In the genomic region with DNA sequence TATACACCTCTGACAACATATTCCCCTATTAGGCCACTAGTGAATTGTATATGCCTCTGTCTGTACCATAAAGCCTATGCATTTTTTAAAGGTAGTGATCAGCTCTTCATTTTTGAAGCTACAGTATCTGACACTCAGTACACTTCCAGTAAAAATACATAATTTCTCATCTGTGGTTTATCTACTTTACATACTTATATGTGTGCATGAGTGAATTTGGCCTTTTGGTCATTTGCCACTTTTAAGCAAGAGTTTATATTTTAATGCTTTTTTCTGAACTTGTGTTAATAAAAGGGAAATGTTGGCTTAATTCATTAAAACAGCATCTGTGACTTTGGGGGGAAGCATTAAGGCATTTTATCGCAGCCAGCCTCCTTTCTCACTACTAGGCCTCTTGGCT, we compare ENCODE assay signal across 18 cellular contexts. TPM values are rescaled to one million over a fixed set of nuclear protein-coding genes. Genes with fewer than 3 reads are reported as not detected.
A peak's percentile ranks its signal among the peaks of the same experiment; 100 is the strongest.
DNase-seq lines count a peak whose midpoint lies in the region; ATAC-seq and FAIRE-seq lines count a peak whose summit lies in the region.
"Had no signal": no experiment of that assay in that cellular context is flagged by ENCODE, and none has a peak within 500 bp of the region (broad histone marks: within the 10 kb centered on the region; RNA-seq: fewer than 3 reads in every experiment).

No MANE protein-coding gene starts in this region.

- H3K9me3 Mint-ChIP-seq in T-helper 2 cell treated with Interferon-gamma antibody and Interleukin-4, amounts not matched to agents 5 μg/mL and 100 μg/mL, for 36 hours = no peaks in the 10 kb centered on the region
- no peaks in the 10 kb centered on the region for H3K9me3 Mint-ChIP-seq in activated CD4-positive, alpha-beta memory T cell treated with anti-CD3 and anti-CD28 coated beads for 36 hours
- no peaks in the 10 kb centered on the region for H3K9me3 Mint-ChIP-seq in naive thymus-derived CD8-positive, alpha-beta T cell
- H3K9me3 Mint-ChIP-seq: CD14-positive monocyte had no signal

- H3K27ac Mint-ChIP-seq in T-helper 2 cell treated with Interferon-gamma antibody and Interleukin-4, amounts not matched to agents 5 μg/mL and 100 μg/mL, for 36 hours = peak overlapping the region; percentile 84
- peak overlapping the region; percentile 74 for H3K27ac Mint-ChIP-seq in activated CD4-positive, alpha-beta memory T cell treated with anti-CD3 and anti-CD28 coated beads for 36 hours
- peak overlapping the region in 7 of 10 donors; percentile 7 to 84 (median 33) for H3K27ac Mint-ChIP-seq in naive thymus-derived CD8-positive, alpha-beta T cell

- 67 to 91% (median 90%) methylated on average over 1 of the region's 1 CpG for WGBS in small intestine, 3 donors

- H3K27ac ChIP-seq in small intestine (ENCODE audit: low read depth in 1 of 2, low read length in 1 of 2) = no peak overlapping the region
- H3K27ac ChIP-seq: colonic mucosa had no signal

- no peaks in the 10 kb centered on the region for H3K27me3 ChIP-seq in small intestine (ENCODE audit: control insufficient read depth in 2 of 2, insufficient read depth in 2 of 2, low read length in 2 of 2)
- H3K27me3 ChIP-seq: colonic mucosa had no signal

- intact Hi-C loops in activated CD4-positive, alpha-beta memory T cell treated with anti-CD3 and anti-CD28 coated beads for 36 hours (cut with micrococcal nuclease) = no loop called here
- intact Hi-C loops in left colon (cut with DNase I, micrococcal nuclease) = no loop called here

- H3K4me1 ChIP-seq in small intestine (ENCODE audit: control insufficient read depth in 2 of 2, insufficient read depth in 1 of 2, low read depth in 1 of 2, low read length in 1 of 2) = peaks cover 0 to 4% of the 10 kb centered on the region in 2 donors
- H3K4me1 ChIP-seq: colonic mucosa had no signal

- peaks cover 58% of the 10 kb centered on the region for H3K4me1 Mint-ChIP-seq in T-helper 2 cell treated with Interferon-gamma antibody and Interleukin-4, amounts not matched to agents 5 μg/mL and 100 μg/mL, for 36 hours (ENCODE audit: low read depth)
- H3K4me1 Mint-ChIP-seq in activated CD4-positive, alpha-beta memory T cell treated with anti-CD3 and anti-CD28 coated beads for 36 hours (ENCODE audit: low read depth) = peaks cover 54% of the 10 kb centered on the region
- H3K4me1 Mint-ChIP-seq in naive thymus-derived CD8-positive, alpha-beta T cell = peaks cover 21 to 56% (median 44%) of the 10 kb centered on the region in 4 donors

- H3K9me3 ChIP-seq in small intestine (ENCODE audit: control insufficient read depth, low read depth) = no peaks in the 10 kb centered on the region
- H3K9me3 ChIP-seq: colonic mucosa had no signal

- H3K27me3 Mint-ChIP-seq in T-helper 2 cell treated with Interferon-gamma antibody and Interleukin-4, amounts not matched to agents 5 μg/mL and 100 μg/mL, for 36 hours (ENCODE audit: low read depth) = no peaks in the 10 kb centered on the region
- no peaks in the 10 kb centered on the region for H3K27me3 Mint-ChIP-seq in activated CD4-positive, alpha-beta memory T cell treated with anti-CD3 and anti-CD28 coated beads for 36 hours
- no peaks in the 10 kb centered on the region for H3K27me3 Mint-ChIP-seq in naive thymus-derived CD8-positive, alpha-beta T cell

- no peaks in the 10 kb centered on the region for H3K36me3 ChIP-seq in small intestine (ENCODE audit: control insufficient read depth in 2 of 2, insufficient read depth in 2 of 2, low read length in 2 of 2)
- H3K36me3 ChIP-seq: colonic mucosa had no signal

- H3K36me3 Mint-ChIP-seq in T-helper 2 cell treated with Interferon-gamma antibody and Interleukin-4, amounts not matched to agents 5 μg/mL and 100 μg/mL, for 36 hours (ENCODE audit: low read depth) = peaks cover 44% of the 10 kb centered on the region
- peaks cover 38% of the 10 kb centered on the region for H3K36me3 Mint-ChIP-seq in activated CD4-positive, alpha-beta memory T cell treated with anti-CD3 and anti-CD28 coated beads for 36 hours
- H3K36me3 Mint-ChIP-seq in naive thymus-derived CD8-positive, alpha-beta T cell = peaks cover 0 to 47% (median 18%) of the 10 kb centered on the region in 3 donors

- CTCF ChIA-PET in activated CD4-positive, alpha-beta memory T cell treated with anti-CD3 and anti-CD28 coated beads for 36 hours (lab: Charles Lee) = no interaction called here

- peak overlapping the region; percentile 74 for H3K4me3 Mint-ChIP-seq in T-helper 2 cell treated with Interferon-gamma antibody and Interleukin-4, amounts not matched to agents 5 μg/mL and 100 μg/mL, for 36 hours
- H3K4me3 Mint-ChIP-seq in activated CD4-positive, alpha-beta memory T cell treated with anti-CD3 and anti-CD28 coated beads for 36 hours = no peak overlapping the region
- no peak overlapping the region for H3K4me3 Mint-ChIP-seq in naive thymus-derived CD8-positive, alpha-beta T cell
- H3K4me3 Mint-ChIP-seq: CD14-positive monocyte had no signal

- FAIRE-seq in GM18507 (lab: Jason Lieb, UNC) = peak; percentile 72
- no peak for FAIRE-seq in small intestine (lab: Jason Lieb, UNC)
- FAIRE-seq: A204.1, frontal cortex had no signal

- no peak for DNase-seq in T-helper 2 cell treated with Interferon-gamma antibody and Interleukin-4, amounts not matched to agents 5 μg/mL and 100 μg/mL, for 36 hours (ENCODE audit: low spot score)
- DNase-seq in T-helper 2 cell = no peak
- DNase-seq in GM18507 (ENCODE audit: extremely low spot score, insufficient read length, low read depth) = no peak
- DNase-seq in activated CD4-positive, alpha-beta memory T cell treated with anti-CD3 and anti-CD28 coated beads for 36 hours = no peak
- no peak for DNase-seq in naive thymus-derived CD8-positive, alpha-beta T cell
- DNase-seq in small intestine = no peak
- no peak for DNase-seq in left colon
- DNase-seq: colonic mucosa; left ventricle myocardium superior; NCI-H1694 treated with DMSO at 0.1 percent for 48 hours; NCI-H446 treated with DMSO at 0.1 percent for 48 hours; posterior cingulate gyrus; stimulated activated CD4-positive, alpha-beta T cell treated with anti-CD3 and anti-CD28 coated beads, Interleukin-12 subunit alpha, Interleukin-12 subunit beta, amount 100 ng/mL, for 4 hours had no signal

- no peak overlapping the region for H3K4me3 ChIP-seq in small intestine (ENCODE audit: low read depth in 1 of 2, low read length in 2 of 2)
- H3K4me3 ChIP-seq: colonic mucosa had no signal

- ATAC-seq in naive thymus-derived CD8-positive, alpha-beta T cell = no peak
- ATAC-seq in left colon (no peak), GM19023 (IDR thresholded peaks at IDR 0.05; ENCODE audit: unreplicated experiment) (no peak)

- POLR2A ChIA-PET in activated CD4-positive, alpha-beta memory T cell treated with anti-CD3 and anti-CD28 coated beads for 36 hours (lab: Charles Lee) = interaction anchor here (10.3 kb wide), 1 partner anchor 47 kb away, joined by 96 read pairs; a partner anchor contains a TSS
- POLR2A ChIA-PET in naive thymus-derived CD8-positive, alpha-beta T cell (lab: Charles Lee) = interaction anchor here (1.9 kb wide), 1 partner anchor 47 kb away, joined by 6 read pairs; a partner anchor contains a TSS

RNA-seq across cellular contexts. Expression of a gene that starts 47.8 kb away (rescaled TPM):
- total RNA-seq in activated CD4-positive, alpha-beta memory T cell treated with anti-CD3 and anti-CD28 coated beads for 36 hours = 10 to 100 TPM; 32.8 to 35.1 TPM
- total RNA-seq in naive thymus-derived CD8-positive, alpha-beta T cell = 10 to 100 TPM; 24.3 to 28.1 TPM
- 10 to 100 TPM in 1 of 3 donors, 1 to 10 TPM in 2; 6.8 to 10.9 (median 9.8) TPM for polyA plus RNA-seq in naive thymus-derived CD8-positive, alpha-beta T cell
- polyA plus RNA-seq in small intestine = 1 to 10 TPM in 2 of 3 donors, under 1 TPM in 1; 0.27 to 1.8 (median 1.3) TPM
- total RNA-seq in left colon = 1 to 10 TPM; 2.0 to 6.1 TPM
- total RNA-seq: HT1080 had no signal

Comparison
In these comparisons a context has a peak if more than half of its experiments do, and no peak if none do; other contexts are left out.
1. H3K27ac Mint-ChIP-seq: peak in every context shown above with its lines; median percentile 84 in T-helper 2 cell treated with Interferon-gamma antibody and Interleukin-4, amounts not matched to agents 5 μg/mL and 100 μg/mL, for 36 hours; 74 in activated CD4-positive, alpha-beta memory T cell treated with anti-CD3 and anti-CD28 coated beads for 36 hours; 33 in naive thymus-derived CD8-positive, alpha-beta T cell.